In genomic region chr16:49000594-49000993, GRCh38 we compare ENCODE assay signal across 13 cellular contexts.
DNase-seq lines count a peak whose midpoint lies in the region; ATAC-seq and TF ChIP-seq lines count a peak whose summit lies in the region.
"Had no signal": no experiment of that assay in that cellular context is flagged by ENCODE, and none has a peak within 500 bp of the region (broad histone marks: within the 10 kb centered on the region; RNA-seq: fewer than 3 reads in every experiment).

No MANE protein-coding gene starts in this region.

- H3K27ac ChIP-seq in cardiac muscle cell (no peak overlapping the region), right atrium auricular region (no peak overlapping the region), PC-9 (no peak overlapping the region), upper lobe of right lung (no peak overlapping the region)

- H3K9me2 ChIP-seq in PC-9 (ENCODE audit: insufficient read depth): no peaks in the 10 kb centered on the region

- H3K36me3 ChIP-seq in cardiac muscle cell (no peaks in the 10 kb centered on the region), right atrium auricular region (no peaks in the 10 kb centered on the region), PC-9 (ENCODE audit: low read depth) (no peaks in the 10 kb centered on the region), upper lobe of right lung (no peaks in the 10 kb centered on the region)

- H3K4me1 ChIP-seq in cardiac muscle cell (ENCODE audit: low read depth) (peaks cover 20% of the 10 kb centered on the region), right atrium auricular region (no peaks in the 10 kb centered on the region), PC-9 (replicated peaks; ENCODE audit: insufficient read depth) (no peaks in the 10 kb centered on the region), upper lobe of right lung (no peaks in the 10 kb centered on the region)

- intact Hi-C loops in PC-9 (cut with micrococcal nuclease; ENCODE audit: unreplicated experiment): no loop called here
- intact Hi-C loops in upper lobe of right lung (cut with DNase I): no loop called here

- DNase-seq in cardiac muscle cell (ENCODE audit: low read depth in 1 of 2, low spot score in 1 of 2) (no peak), right atrium auricular region (ENCODE audit: low spot score) (no peak), PC-9 (no peak), germinal center (ENCODE audit: low spot score) (peak; percentile 25), upper lobe of right lung (no peak), AG08396 (ENCODE audit: low spot score) (no peak)
- DNase-seq: activated naive CD8-positive, alpha-beta T cell treated with anti-CD3 and anti-CD28 coated beads, Interleukin-2, amount 10 ng/mL, durations not matched to agents 7 days and 5 days; CD4-positive, CD25-positive, alpha-beta regulatory T cell; hypothalamus; NCI-H187; posterior cingulate gyrus had no signal

- H3K4me3 ChIP-seq in cardiac muscle cell: no peak overlapping the region
- H3K4me3 ChIP-seq in right atrium auricular region: no peak overlapping the region
- no peak overlapping the region for H3K4me3 ChIP-seq in PC-9
- no peak overlapping the region for H3K4me3 ChIP-seq in upper lobe of right lung

- no TSS peak for BruUV-seq in PC-9 (replicated peaks; lab: Mats Ljungman, UMichigan)

- H3K79me2 ChIP-seq in PC-9 (ENCODE audit: low read depth): no peaks in the 10 kb centered on the region

- no peaks in the 10 kb centered on the region for H3F3A ChIP-seq in PC-9 (ENCODE audit: insufficient read depth, low read depth)

- ATAC-seq in upper lobe of right lung (no peak), HG02973 (IDR thresholded peaks at IDR 0.05; ENCODE audit: unreplicated experiment) (no peak), HG03039 (IDR thresholded peaks at IDR 0.05; ENCODE audit: unreplicated experiment) (no peak)

- no peak overlapping the region for H3K4me2 ChIP-seq in PC-9

- H4K20me1 ChIP-seq in PC-9 (ENCODE audit: insufficient read depth): no peaks in the 10 kb centered on the region

- H3K27me3 ChIP-seq in cardiac muscle cell: no peaks in the 10 kb centered on the region
- no peaks in the 10 kb centered on the region for H3K27me3 ChIP-seq in right atrium auricular region
- H3K27me3 ChIP-seq in PC-9 (ENCODE audit: insufficient read depth, low read depth): peaks cover 13% of the 10 kb centered on the region
- H3K27me3 ChIP-seq in upper lobe of right lung: no peaks in the 10 kb centered on the region

- CTCF ChIA-PET in PC-9 (lab: Charles Lee): no interaction called here

- no peak overlapping the region for H2AFZ ChIP-seq in PC-9

- no peaks in the 10 kb centered on the region for H3K9me3 ChIP-seq in cardiac muscle cell (ENCODE audit: low read depth)
- no peaks in the 10 kb centered on the region for H3K9me3 ChIP-seq in right atrium auricular region
- no peaks in the 10 kb centered on the region for H3K9me3 ChIP-seq in PC-9 (ENCODE audit: insufficient read depth, low read depth)
- H3K9me3 ChIP-seq in upper lobe of right lung: no peaks in the 10 kb centered on the region

- POLR2A ChIA-PET in PC-9 (lab: Charles Lee; ENCODE audit: unreplicated experiment): no interaction called here

- TF ChIP-seq CTCF in cardiac muscle cell (IDR thresholded peaks at IDR 0.05; ENCODE audit: low read depth, low read length) (peak; percentile 26), right atrium auricular region (IDR thresholded peaks at IDR 0.05) (peak in 1 of 2 donors; percentile 54), PC-9 (conservative IDR thresholded peaks at IDR 0.05) (peak; percentile 80), upper lobe of right lung (IDR thresholded peaks at IDR 0.05) (peak; percentile 44)
